Comparison of ENCODE assay signal across 28 cellular contexts in the genomic region with DNA sequence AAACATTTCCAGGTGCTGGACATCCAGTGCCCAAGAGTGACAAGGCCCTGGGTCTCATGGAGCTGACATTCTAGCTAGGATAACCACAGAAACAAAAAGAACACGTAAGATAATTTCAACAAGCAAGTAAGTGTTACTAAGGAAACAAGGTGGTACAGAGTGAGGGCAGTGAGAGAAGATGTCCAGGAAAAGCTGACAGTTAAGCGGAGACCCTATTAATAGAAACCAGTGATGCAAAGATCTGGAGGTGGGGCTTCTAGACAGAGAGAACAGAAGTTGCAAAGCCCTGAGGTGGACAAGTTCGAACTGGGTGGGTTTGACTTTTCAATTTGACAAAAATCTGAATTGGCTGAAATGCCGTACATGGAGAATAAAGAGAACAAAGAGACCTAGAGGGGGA.
"Had no signal": no experiment of that assay in that cellular context is flagged by ENCODE, and none has a peak within 500 bp of the region (broad histone marks: within the 10 kb centered on the region; RNA-seq: fewer than 3 reads in every experiment).

No MANE protein-coding gene starts in this region.

- H3K4me3 ChIP-seq: stomach, suprapubic skin, testis, thoracic aorta, thyroid gland, tibial artery, tibial nerve, transverse colon, upper lobe of left lung, upper lobe of right lung, uterus, vagina had no signal

- H3K9me3 Mint-ChIP-seq: stimulated activated effector memory CD8-positive, alpha-beta T cell treated with anti-CD3 and anti-CD28 coated beads, Interleukin-12 subunit alpha, Interleukin-12 subunit beta, amount 100 ng/mL, for 72 hours; stimulated activated memory B cell treated with anti-CD40 and anti-IgM and Interleukin-4, amounts not matched to agents 10 μg/mL and 1 μg/mL and 100 μg/mL, for 72 hours; stimulated activated naive B cell treated with anti-CD40 and anti-IgM and Interleukin-4, amounts not matched to agents 10 μg/mL and 1 μg/mL and 100 μg/mL, for 72 hours; stimulated activated naive CD8-positive, alpha-beta T cell treated with anti-CD3 and anti-CD28 coated beads, Interleukin-15, amount 100 ng/mL, for 72 hours; stimulated activated naive CD8-positive, alpha-beta T cell treated with anti-CD3 and anti-CD28 coated beads, Interleukin-15, Interleukin-2, amounts not matched to agents 100 ng/mL and 50 ng/mL, for 24 hours had no signal

- H3K9me3 ChIP-seq: stomach, suprapubic skin, testis, thoracic aorta, thyroid gland, tibial artery, tibial nerve, transverse colon, upper lobe of left lung, upper lobe of right lung, uterus, vagina had no signal

- H3K4me1 ChIP-seq: stomach, suprapubic skin, testis, thyroid gland, tibial artery, tibial nerve, transverse colon, upper lobe of left lung, upper lobe of right lung, uterus, vagina had no signal

- ATAC-seq: stimulated activated effector memory CD8-positive, alpha-beta T cell treated with anti-CD3 and anti-CD28 coated beads, Interleukin-12 subunit alpha, Interleukin-12 subunit beta, amount 100 ng/mL, for 72 hours; stimulated activated memory B cell treated with anti-CD40 and anti-IgM and Interleukin-4, amounts not matched to agents 10 μg/mL and 1 μg/mL and 100 μg/mL, for 72 hours; stimulated activated naive B cell treated with anti-CD40 and anti-IgM and Interleukin-4, amounts not matched to agents 10 μg/mL and 1 μg/mL and 100 μg/mL, for 72 hours; stimulated activated naive CD8-positive, alpha-beta T cell treated with anti-CD3 and anti-CD28 coated beads, Interleukin-15, amount 100 ng/mL, for 72 hours; stimulated activated naive CD8-positive, alpha-beta T cell treated with anti-CD3 and anti-CD28 coated beads, Interleukin-15, Interleukin-2, amounts not matched to agents 100 U/mL and 50 U/mL, for 24 hours; upper lobe of right lung had no signal

- H3K36me3 Mint-ChIP-seq: stimulated activated effector memory CD8-positive, alpha-beta T cell treated with anti-CD3 and anti-CD28 coated beads, Interleukin-12 subunit alpha, Interleukin-12 subunit beta, amount 100 ng/mL, for 72 hours; stimulated activated memory B cell treated with anti-CD40 and anti-IgM and Interleukin-4, amounts not matched to agents 10 μg/mL and 1 μg/mL and 100 μg/mL, for 72 hours; stimulated activated naive B cell treated with anti-CD40 and anti-IgM and Interleukin-4, amounts not matched to agents 10 μg/mL and 1 μg/mL and 100 μg/mL, for 72 hours; type B pancreatic cell had no signal

- H3K27ac ChIP-seq: stomach, suprapubic skin, testis, thoracic aorta, thyroid gland, tibial artery, tibial nerve, transverse colon, upper lobe of left lung, upper lobe of right lung, uterus, vagina had no signal

- H3K27me3 ChIP-seq: testis, tibial nerve, upper lobe of left lung, uterus, vagina had no signal

- H3K4me1 Mint-ChIP-seq: stimulated activated effector memory CD8-positive, alpha-beta T cell treated with anti-CD3 and anti-CD28 coated beads, Interleukin-12 subunit alpha, Interleukin-12 subunit beta, amount 100 ng/mL, for 72 hours; stimulated activated memory B cell treated with anti-CD40 and anti-IgM and Interleukin-4, amounts not matched to agents 10 μg/mL and 1 μg/mL and 100 μg/mL, for 72 hours; stimulated activated naive B cell treated with anti-CD40 and anti-IgM and Interleukin-4, amounts not matched to agents 10 μg/mL and 1 μg/mL and 100 μg/mL, for 72 hours; stimulated activated naive CD8-positive, alpha-beta T cell treated with anti-CD3 and anti-CD28 coated beads, Interleukin-15, amount 100 ng/mL, for 72 hours had no signal

- H3K36me3 ChIP-seq: stomach, suprapubic skin, thoracic aorta, thyroid gland, tibial artery, tibial nerve, transverse colon, upper lobe of left lung, upper lobe of right lung, uterus, vagina had no signal

- DNase-seq: stimulated activated CD4-positive, alpha-beta T cell treated with anti-CD3 and anti-CD28 coated beads, Interleukin-2, amount 100 ng/mL, for 48 hours; stimulated activated CD4-positive, alpha-beta T cell treated with anti-CD3 and anti-CD28 coated beads, Interleukin-4, amount 100 ng/mL, for 1 hour; stimulated activated CD4-positive, alpha-beta T cell treated with anti-CD3 and anti-CD28 coated beads, Interleukin-4, amount 100 ng/mL, for 24 hours; stimulated activated CD4-positive, alpha-beta T cell treated with anti-CD3 and anti-CD28 coated beads, Interleukin-4, amount 100 ng/mL, for 4 hours; stimulated activated CD8-positive, alpha-beta memory T cell treated with anti-CD3 and anti-CD28 coated beads, Interleukin-4, amount 100 ng/mL, for 48 hours; stimulated activated naive B cell treated with anti-CD40 and anti-IgM and Interleukin-4, amounts not matched to agents 10 μg/mL and 1 μg/mL and 100 μg/mL, for 72 hours; stimulated activated naive CD4-positive, alpha-beta T cell; stimulated activated naive CD4-positive, alpha-beta T cell treated with Interleukin-2 at 50 U/mL for 16 hours; stimulated activated naive CD8-positive, alpha-beta T cell treated with anti-CD3 and anti-CD28 coated beads, Interleukin-15, amount 100 ng/mL, for 72 hours; stimulated activated naive CD8-positive, alpha-beta T cell treated with anti-CD3 and anti-CD28 coated beads, Interleukin-15, Interleukin-2, amounts not matched to agents 100 U/mL and 50 U/mL, for 24 hours; stomach; substantia nigra; testis; thyroid gland; tibial artery; transverse colon; trophoblast cell; upper lobe of left lung; upper lobe of right lung; uterus had no signal

- H3K27ac Mint-ChIP-seq: stimulated activated effector memory CD8-positive, alpha-beta T cell treated with anti-CD3 and anti-CD28 coated beads, Interleukin-12 subunit alpha, Interleukin-12 subunit beta, amount 100 ng/mL, for 72 hours; stimulated activated memory B cell treated with anti-CD40 and anti-IgM and Interleukin-4, amounts not matched to agents 10 μg/mL and 1 μg/mL and 100 μg/mL, for 72 hours; stimulated activated naive B cell treated with anti-CD40 and anti-IgM and Interleukin-4, amounts not matched to agents 10 μg/mL and 1 μg/mL and 100 μg/mL, for 72 hours; stimulated activated naive CD8-positive, alpha-beta T cell treated with anti-CD3 and anti-CD28 coated beads, Interleukin-15, amount 100 ng/mL, for 72 hours; stimulated activated naive CD8-positive, alpha-beta T cell treated with anti-CD3 and anti-CD28 coated beads, Interleukin-15, Interleukin-2, amounts not matched to agents 100 ng/mL and 50 ng/mL, for 24 hours; type B pancreatic cell had no signal

- H3K4me3 Mint-ChIP-seq: stimulated activated effector memory CD8-positive, alpha-beta T cell treated with anti-CD3 and anti-CD28 coated beads, Interleukin-12 subunit alpha, Interleukin-12 subunit beta, amount 100 ng/mL, for 72 hours; stimulated activated memory B cell treated with anti-CD40 and anti-IgM and Interleukin-4, amounts not matched to agents 10 μg/mL and 1 μg/mL and 100 μg/mL, for 72 hours; stimulated activated naive B cell treated with anti-CD40 and anti-IgM and Interleukin-4, amounts not matched to agents 10 μg/mL and 1 μg/mL and 100 μg/mL, for 72 hours; stimulated activated naive CD8-positive, alpha-beta T cell treated with anti-CD3 and anti-CD28 coated beads, Interleukin-15, amount 100 ng/mL, for 72 hours; stimulated activated naive CD8-positive, alpha-beta T cell treated with anti-CD3 and anti-CD28 coated beads, Interleukin-15, Interleukin-2, amounts not matched to agents 100 ng/mL and 50 ng/mL, for 24 hours; type B pancreatic cell had no signal
